Comparison of ENCODE assay signal across 10 cellular contexts in the genomic region with DNA sequence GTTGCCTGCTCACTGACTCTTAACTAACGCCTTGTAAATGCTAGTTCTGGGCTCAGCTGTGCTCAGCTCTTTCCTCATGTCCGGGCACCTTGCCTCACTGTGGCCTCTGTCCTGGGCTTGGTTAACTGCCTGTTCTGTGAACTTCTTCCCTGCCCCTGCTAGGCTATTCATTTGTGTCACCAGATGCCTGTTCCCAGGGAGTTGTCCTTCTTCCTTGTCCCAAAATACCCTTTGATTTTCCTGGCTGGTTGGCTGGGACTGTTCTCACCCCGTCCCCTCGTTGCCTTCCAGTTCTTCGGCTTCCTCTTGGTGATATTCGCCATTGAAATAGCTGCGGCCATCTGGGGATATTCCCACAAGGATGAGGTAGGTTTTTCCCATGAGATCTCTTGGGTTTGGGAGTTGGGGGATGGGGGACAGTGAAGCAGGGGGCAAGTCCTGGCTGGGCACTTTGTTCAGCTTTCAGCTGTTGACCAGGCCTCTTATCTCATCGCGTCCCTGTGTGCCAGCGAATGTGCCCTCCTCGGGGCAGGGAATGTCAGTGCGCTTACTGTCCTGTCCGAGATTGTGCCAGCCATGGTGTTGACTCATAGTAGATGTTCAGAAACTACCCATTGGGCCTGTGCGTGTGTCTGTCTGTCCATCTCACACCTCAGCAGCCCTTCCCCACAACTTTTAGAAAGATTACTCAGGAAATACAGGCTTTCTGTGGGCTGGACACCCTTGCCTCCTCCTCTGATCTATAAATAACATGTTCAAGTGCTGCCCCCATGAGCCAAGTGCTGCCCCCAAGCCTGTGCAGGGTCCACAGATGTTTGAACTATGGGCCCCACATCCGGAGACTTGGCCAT. TPM values are rescaled to one million over a fixed set of nuclear protein-coding genes. Genes with fewer than 3 reads are reported as not detected.
DNase-seq lines count a peak whose midpoint lies in the region; ATAC-seq and TF ChIP-seq lines count a peak whose summit lies in the region.
"Had no signal": no experiment of that assay in that cellular context is flagged by ENCODE, and none has a peak within 500 bp of the region (broad histone marks: within the 10 kb centered on the region; RNA-seq: fewer than 3 reads in every experiment).

No MANE protein-coding gene starts in this region.

- H3K4me1 Mint-ChIP-seq in HFFc6 (ENCODE audit: low read depth), result peaks cover 39% of the 10 kb centered on the region
- H3K4me1 Mint-ChIP-seq in activated CD4-positive, alpha-beta memory T cell treated with anti-CD3 and anti-CD28 coated beads, Interleukin-2, amount 10 ng/mL, durations not matched to agents 7 days and 5 days, result peaks cover 12% of the 10 kb centered on the region

- in situ Hi-C loops in brain microvascular endothelial cell (cut with HindIII; ENCODE audit: low pct_ligation_motif_present, low sequenced_read_pairs), result no loop called here

- H3K4me2 ChIP-seq in smooth muscle cell, result peak overlapping the region; percentile 35

- H4K20me1 ChIP-seq in smooth muscle cell (ENCODE audit: low read depth), result no peaks in the 10 kb centered on the region

- H3K4me3 Mint-ChIP-seq in HFFc6, result no peak overlapping the region
- no peak overlapping the region for H3K4me3 Mint-ChIP-seq in activated CD4-positive, alpha-beta memory T cell treated with anti-CD3 and anti-CD28 coated beads, Interleukin-2, amount 10 ng/mL, durations not matched to agents 7 days and 5 days
- H3K4me3 Mint-ChIP-seq: activated T-cell treated with anti-CD3 and anti-CD28 coated beads, Interleukin-2, amount 50 U/mL, for 4 hours had no signal

- H3K27me3 ChIP-seq in brain microvascular endothelial cell (replicated peaks) (no peaks in the 10 kb centered on the region), smooth muscle cell (ENCODE audit: low read depth) (no peaks in the 10 kb centered on the region)

- WGBS in smooth muscle cell (ENCODE audit: low lambda C conversion rate), result 84% methylated on average over 15 of the region's 15 CpGs

- H3K9me3 ChIP-seq in smooth muscle cell (replicated peaks; ENCODE audit: low read depth), result no peaks in the 10 kb centered on the region

- peaks cover 11% of the 10 kb centered on the region; the same call in 1 of the 2 replicates for H3K36me3 Mint-ChIP-seq in HFFc6 (ENCODE audit: low read depth)
- H3K36me3 Mint-ChIP-seq in activated CD4-positive, alpha-beta memory T cell treated with anti-CD3 and anti-CD28 coated beads, Interleukin-2, amount 10 ng/mL, durations not matched to agents 7 days and 5 days (ENCODE audit: low read depth), result no peaks in the 10 kb centered on the region

- DNase-seq in HFFc6 (no peak), brain microvascular endothelial cell (no peak), left lobe of liver (ENCODE audit: low spot score) (no peak), smooth muscle cell (lab: John Stamatoyannopoulos, UW; ENCODE audit: unreplicated experiment) (no peak), HUDEP-2 (lab: John Stamatoyannopoulos, UW; ENCODE audit: unreplicated experiment in 76 of 76) (no peak), NCI-H345 (lab: John Stamatoyannopoulos, UW) (no peak)
- no peak for DNase-seq in activated CD4-positive, alpha-beta memory T cell treated with anti-CD3 and anti-CD28 coated beads, Interleukin-2, amount 10 ng/mL, durations not matched to agents 7 days and 5 days
- DNase-seq: activated T-cell treated with anti-CD3 and anti-CD28 coated beads, Interleukin-2, amount 50 U/mL, for 4 hours; NCI-H1417 treated with DMSO at 0.1 percent for 48 hours had no signal

- CTCF ChIA-PET in activated CD4-positive, alpha-beta memory T cell treated with anti-CD3 and anti-CD28 coated beads, Interleukin-2, amount 10 ng/mL, durations not matched to agents 7 days and 5 days (lab: Charles Lee), result interaction anchor here (1.1 kb wide), 1 partner anchor 36 kb away, joined by 3 read pairs; no protein-coding TSS in a partner anchor

- TF ChIP-seq CTCF in HFFc6 (IDR thresholded peaks at IDR 0.05) (no peak), brain microvascular endothelial cell (IDR thresholded peaks at IDR 0.05; ENCODE audit: low read depth, low read length, missing control alignments) (peak; percentile 33), smooth muscle cell (IDR thresholded peaks at IDR 0.05; ENCODE audit: borderline replicate concordance, insufficient read depth, poor library complexity, severe bottlenecking) (peak; percentile 2)

- H3K4me1 ChIP-seq in smooth muscle cell (ENCODE audit: low read depth), result peaks cover 30% of the 10 kb centered on the region

- H3K27me3 Mint-ChIP-seq in HFFc6 (ENCODE audit: insufficient read depth), result peaks cover 2% of the 10 kb centered on the region
- H3K27me3 Mint-ChIP-seq in activated CD4-positive, alpha-beta memory T cell treated with anti-CD3 and anti-CD28 coated beads, Interleukin-2, amount 10 ng/mL, durations not matched to agents 7 days and 5 days, result peaks cover 10% of the 10 kb centered on the region

- no peaks in the 10 kb centered on the region for H3K9me3 Mint-ChIP-seq in HFFc6
- no peaks in the 10 kb centered on the region for H3K9me3 Mint-ChIP-seq in activated CD4-positive, alpha-beta memory T cell treated with anti-CD3 and anti-CD28 coated beads, Interleukin-2, amount 10 ng/mL, durations not matched to agents 7 days and 5 days
- H3K9me3 Mint-ChIP-seq: activated T-cell treated with anti-CD3 and anti-CD28 coated beads, Interleukin-2, amount 50 U/mL, for 4 hours had no signal

- H3F3A ChIP-seq in smooth muscle cell (ENCODE audit: low read depth), result peaks cover 6% of the 10 kb centered on the region

- no peaks in the 10 kb centered on the region for H3K36me3 ChIP-seq in brain microvascular endothelial cell (replicated peaks)
- peaks cover 5% of the 10 kb centered on the region for H3K36me3 ChIP-seq in smooth muscle cell (ENCODE audit: low read depth)

- ATAC-seq in left lobe of liver, result peak; percentile 31
- no peak for ATAC-seq in GM21717 (IDR thresholded peaks at IDR 0.05; ENCODE audit: unreplicated experiment)
- ATAC-seq: activated T-cell treated with anti-CD3 and anti-CD28 coated beads, Interleukin-2, amount 50 U/mL, for 4 hours had no signal

- peaks cover 15% of the 10 kb centered on the region for H3K79me2 ChIP-seq in smooth muscle cell (ENCODE audit: low read depth)

- H3K27ac ChIP-seq in brain microvascular endothelial cell, result no peak overlapping the region
- H3K27ac ChIP-seq in smooth muscle cell (ENCODE audit: low read depth), result peak overlapping the region; percentile 68

- peak overlapping the region; percentile 5 for H3K27ac Mint-ChIP-seq in HFFc6
- H3K27ac Mint-ChIP-seq in activated CD4-positive, alpha-beta memory T cell treated with anti-CD3 and anti-CD28 coated beads, Interleukin-2, amount 10 ng/mL, durations not matched to agents 7 days and 5 days, result no peak overlapping the region

- H3K4me3 ChIP-seq in brain microvascular endothelial cell (ENCODE audit: low read depth, low read length) (no peak overlapping the region), smooth muscle cell (no peak overlapping the region)

- H3K9ac ChIP-seq in smooth muscle cell (ENCODE audit: low read depth), result peak overlapping the region; percentile 58

- no peak overlapping the region for H2AFZ ChIP-seq in smooth muscle cell (ENCODE audit: low read depth)

- POLR2A ChIA-PET in activated CD4-positive, alpha-beta memory T cell treated with anti-CD3 and anti-CD28 coated beads, Interleukin-2, amount 10 ng/mL, durations not matched to agents 7 days and 5 days (lab: Charles Lee), result no interaction called here

RNA-seq across cellular contexts. Expression of a gene that starts 33.1 kb away (rescaled TPM):
- total RNA-seq in HFFc6 (2021; fragmentation: NEBNext Ultra II Directional; extraction: Animal tissue kit (Norgen Biotek cat#: 25700)), result 10 to 100 TPM; 43.2 to 72.6 (median 46.4) TPM
- total RNA-seq in left lobe of liver (21.2 TPM), smooth muscle cell (153 and 207 TPM in 2 replicates)
- 144 and 236 TPM in 2 replicates for polyA plus RNA-seq in smooth muscle cell
- 1 to 10 TPM in 1 of 2 experiments, under 1 TPM in 1; 0.90 to 1.0 TPM for total RNA-seq in activated CD4-positive, alpha-beta memory T cell treated with anti-CD3 and anti-CD28 coated beads, Interleukin-2, amount 10 ng/mL, durations not matched to agents 7 days and 5 days

Comparison
In these comparisons a context has a peak if more than half of its experiments do, and no peak if none do; other contexts are left out.
1. RNA of a gene that starts 33.1 kb away (total RNA-seq): 153 to 207 TPM in smooth muscle cell, 43.2 to 72.6 TPM in HFFc6 and 21.2 TPM in left lobe of liver (single experiment); 0.90 to 1.0 TPM in activated CD4-positive, alpha-beta memory T cell treated with anti-CD3 and anti-CD28 coated beads, Interleukin-2, amount 10 ng/mL, durations not matched to agents 7 days and 5 days; every median in the first group is over 10 times any median in the second.